Comparison of ENCODE assay signal across 1 cellular context in genomic region chr11:3796796-3797328, GRCh38.
TF ChIP-seq lines count a peak whose summit lies in the region.

No MANE protein-coding gene starts in this region.

TF ChIP-seq in HCT116, 20 proteins besides CTCF, POLR2A, EP300 and RAD21 (continued from another document):
- TF ChIP-seq REST (IDR thresholded peaks at IDR 0.05; ENCODE audit: low read depth) (no peak), TCF7L2 (IDR thresholded peaks at IDR 0.05; ENCODE audit: borderline replicate concordance, extremely low read depth, insufficient read depth, insufficient read length) (no peak), SRF (IDR thresholded peaks at IDR 0.05; ENCODE audit: low read depth) (no peak), ELF1 (IDR thresholded peaks at IDR 0.05; ENCODE audit: borderline replicate concordance, low read depth) (no peak)
